1 cellular context compared by ENCODE assay signal in genomic region chr11:32288276-32288675, GRCh38.
TF ChIP-seq lines count a peak whose summit lies in the region.

No MANE protein-coding gene starts in this region.

TF ChIP-seq in GM23338, 12 proteins besides CTCF, POLR2A, EP300 and RAD21 (continued from another document):
- no peak for TF ChIP-seq ZNF462 (CRISPR knock-in tag; IDR thresholded peaks at IDR 0.05)
- TF ChIP-seq EZH2phosphoT487 (IDR thresholded peaks at IDR 0.05; ENCODE audit: unreplicated experiment) = no peak
- no peak for TF ChIP-seq EZH2 (IDR thresholded peaks at IDR 0.05; ENCODE audit: low read depth, unreplicated experiment)
- TF ChIP-seq CREB1 (CRISPR knock-in tag; IDR thresholded peaks at IDR 0.05; ENCODE audit: low read depth) = no peak
- no peak for TF ChIP-seq STAT1 (IDR thresholded peaks at IDR 0.05; ENCODE audit: unreplicated experiment)
- TF ChIP-seq ZNF114 (CRISPR knock-in tag; IDR thresholded peaks at IDR 0.05) = no peak
- TF ChIP-seq JUNB (IDR thresholded peaks at IDR 0.05; ENCODE audit: unreplicated experiment) = no peak
- TF ChIP-seq ETS1 (IDR thresholded peaks at IDR 0.05) = no peak
- TF ChIP-seq NANOG (IDR thresholded peaks at IDR 0.05; ENCODE audit: borderline replicate concordance) = no peak
- TF ChIP-seq ZNF331 (CRISPR knock-in tag; IDR thresholded peaks at IDR 0.05; ENCODE audit: low read depth) = no peak
- no peak for TF ChIP-seq REST (IDR thresholded peaks at IDR 0.05; ENCODE audit: unreplicated experiment)
